Comparison of ENCODE assay signal across 2 cellular contexts in the genomic region with DNA sequence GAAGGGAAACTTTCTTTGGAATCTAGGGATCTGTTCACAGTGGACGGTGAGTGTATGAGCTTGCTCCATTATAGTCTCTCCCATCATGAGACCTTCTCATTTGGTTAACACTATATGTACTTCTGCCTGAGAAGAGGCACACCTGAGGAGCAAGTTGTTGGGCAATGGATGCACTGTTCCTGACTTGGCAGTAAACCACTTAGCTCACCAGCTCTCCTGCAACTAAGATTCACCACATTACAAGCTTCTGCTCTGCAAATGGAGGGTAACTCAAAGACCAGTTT.
TF ChIP-seq lines count a peak whose summit lies in the region.

No MANE protein-coding gene starts in this region.

TF ChIP-seq in SK-N-SH, 30 proteins besides CTCF, POLR2A, EP300 and RAD21 (continued from another document):
- TF ChIP-seq, protein P1, sequence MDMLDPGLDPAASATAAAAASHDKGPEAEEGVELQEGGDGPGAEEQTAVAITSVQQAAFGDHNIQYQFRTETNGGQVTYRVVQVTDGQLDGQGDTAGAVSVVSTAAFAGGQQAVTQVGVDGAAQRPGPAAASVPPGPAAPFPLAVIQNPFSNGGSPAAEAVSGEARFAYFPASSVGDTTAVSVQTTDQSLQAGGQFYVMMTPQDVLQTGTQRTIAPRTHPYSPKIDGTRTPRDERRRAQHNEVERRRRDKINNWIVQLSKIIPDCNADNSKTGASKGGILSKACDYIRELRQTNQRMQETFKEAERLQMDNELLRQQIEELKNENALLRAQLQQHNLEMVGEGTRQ (IDR thresholded peaks at IDR 0.05; ENCODE audit: borderline replicate concordance, low read depth, low read length): no peak
- TF ChIP-seq, protein P2, sequence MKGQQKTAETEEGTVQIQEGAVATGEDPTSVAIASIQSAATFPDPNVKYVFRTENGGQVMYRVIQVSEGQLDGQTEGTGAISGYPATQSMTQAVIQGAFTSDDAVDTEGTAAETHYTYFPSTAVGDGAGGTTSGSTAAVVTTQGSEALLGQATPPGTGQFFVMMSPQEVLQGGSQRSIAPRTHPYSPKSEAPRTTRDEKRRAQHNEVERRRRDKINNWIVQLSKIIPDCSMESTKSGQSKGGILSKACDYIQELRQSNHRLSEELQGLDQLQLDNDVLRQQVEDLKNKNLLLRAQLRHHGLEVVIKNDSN (IDR thresholded peaks at IDR 0.05; ENCODE audit: borderline replicate concordance, low read depth): no peak
- TF ChIP-seq POLR2AphosphoS5 (IDR thresholded peaks at IDR 0.05; ENCODE audit: low read depth, low read length) (no peak), FOSL2 (IDR thresholded peaks at IDR 0.05; ENCODE audit: borderline replicate concordance, low read depth) (no peak), FOXM1 (IDR thresholded peaks at IDR 0.05; ENCODE audit: low read depth) (no peak), JUND (IDR thresholded peaks at IDR 0.05) (no peak), GABPA (IDR thresholded peaks at IDR 0.05; ENCODE audit: low read depth) (no peak), ELF1 (IDR thresholded peaks at IDR 0.05) (no peak)
TF ChIP-seq in SK-N-SH: peak in this region for 0.

TF ChIP-seq in SK-N-SH treated with all-trans-retinoic acid at 6 μM for 48 hours, 23 proteins besides CTCF, POLR2A, EP300 and RAD21 (continued from another document):
- TF ChIP-seq, protein P3, sequence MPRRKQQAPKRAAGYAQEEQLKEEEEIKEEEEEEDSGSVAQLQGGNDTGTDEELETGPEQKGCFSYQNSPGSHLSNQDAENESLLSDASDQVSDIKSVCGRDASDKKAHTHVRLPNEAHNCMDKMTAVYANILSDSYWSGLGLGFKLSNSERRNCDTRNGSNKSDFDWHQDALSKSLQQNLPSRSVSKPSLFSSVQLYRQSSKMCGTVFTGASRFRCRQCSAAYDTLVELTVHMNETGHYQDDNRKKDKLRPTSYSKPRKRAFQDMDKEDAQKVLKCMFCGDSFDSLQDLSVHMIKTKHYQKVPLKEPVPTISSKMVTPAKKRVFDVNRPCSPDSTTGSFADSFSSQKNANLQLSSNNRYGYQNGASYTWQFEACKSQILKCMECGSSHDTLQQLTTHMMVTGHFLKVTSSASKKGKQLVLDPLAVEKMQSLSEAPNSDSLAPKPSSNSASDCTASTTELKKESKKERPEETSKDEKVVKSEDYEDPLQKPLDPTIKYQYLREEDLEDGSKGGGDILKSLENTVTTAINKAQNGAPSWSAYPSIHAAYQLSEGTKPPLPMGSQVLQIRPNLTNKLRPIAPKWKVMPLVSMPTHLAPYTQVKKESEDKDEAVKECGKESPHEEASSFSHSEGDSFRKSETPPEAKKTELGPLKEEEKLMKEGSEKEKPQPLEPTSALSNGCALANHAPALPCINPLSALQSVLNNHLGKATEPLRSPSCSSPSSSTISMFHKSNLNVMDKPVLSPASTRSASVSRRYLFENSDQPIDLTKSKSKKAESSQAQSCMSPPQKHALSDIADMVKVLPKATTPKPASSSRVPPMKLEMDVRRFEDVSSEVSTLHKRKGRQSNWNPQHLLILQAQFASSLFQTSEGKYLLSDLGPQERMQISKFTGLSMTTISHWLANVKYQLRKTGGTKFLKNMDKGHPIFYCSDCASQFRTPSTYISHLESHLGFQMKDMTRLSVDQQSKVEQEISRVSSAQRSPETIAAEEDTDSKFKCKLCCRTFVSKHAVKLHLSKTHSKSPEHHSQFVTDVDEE (CRISPR knock-in tag; IDR thresholded peaks at IDR 0.05): no peak
- TF ChIP-seq RARB (CRISPR knock-in tag; IDR thresholded peaks at IDR 0.05) (no peak), TOX (CRISPR knock-in tag; IDR thresholded peaks at IDR 0.05; ENCODE audit: borderline replicate concordance) (no peak), ARNTL (CRISPR knock-in tag; IDR thresholded peaks at IDR 0.05; ENCODE audit: borderline replicate concordance, low read depth) (no peak), OSR1 (CRISPR knock-in tag; IDR thresholded peaks at IDR 0.05) (no peak)
- TF ChIP-seq, protein P4, sequence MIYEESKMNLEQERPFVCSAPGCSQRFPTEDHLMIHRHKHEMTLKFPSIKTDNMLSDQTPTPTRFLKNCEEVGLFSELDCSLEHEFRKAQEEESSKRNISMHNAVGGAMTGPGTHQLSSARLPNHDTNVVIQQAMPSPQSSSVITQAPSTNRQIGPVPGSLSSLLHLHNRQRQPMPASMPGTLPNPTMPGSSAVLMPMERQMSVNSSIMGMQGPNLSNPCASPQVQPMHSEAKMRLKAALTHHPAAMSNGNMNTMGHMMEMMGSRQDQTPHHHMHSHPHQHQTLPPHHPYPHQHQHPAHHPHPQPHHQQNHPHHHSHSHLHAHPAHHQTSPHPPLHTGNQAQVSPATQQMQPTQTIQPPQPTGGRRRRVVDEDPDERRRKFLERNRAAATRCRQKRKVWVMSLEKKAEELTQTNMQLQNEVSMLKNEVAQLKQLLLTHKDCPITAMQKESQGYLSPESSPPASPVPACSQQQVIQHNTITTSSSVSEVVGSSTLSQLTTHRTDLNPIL (CRISPR knock-in tag; IDR thresholded peaks at IDR 0.05; ENCODE audit: low read depth): no peak
